Comparison of ENCODE assay signal across 22 cellular contexts in the genomic region with DNA sequence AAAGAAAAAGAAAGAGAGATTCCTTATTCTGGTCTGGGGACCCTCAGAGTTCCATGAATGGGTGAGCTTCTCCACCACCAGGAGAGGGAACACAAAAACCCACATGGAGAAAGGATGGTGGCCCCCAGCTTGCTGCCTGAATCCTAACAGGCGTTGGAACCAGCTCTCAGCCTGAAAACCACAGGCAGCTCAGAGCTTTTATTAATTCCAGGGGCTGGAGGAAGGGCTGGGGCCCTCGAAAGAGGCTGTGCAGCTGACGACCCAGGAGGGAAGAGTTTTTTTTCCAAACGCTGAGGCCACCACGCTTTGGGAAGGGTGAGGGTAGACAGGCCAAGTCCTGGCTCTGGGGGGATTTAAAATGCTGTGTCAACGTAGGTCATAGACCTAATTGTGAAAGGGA. TPM values are rescaled to one million over a fixed set of nuclear protein-coding genes. Genes with fewer than 3 reads are reported as not detected.
DNase-seq lines count a peak whose midpoint lies in the region; ATAC-seq and TF ChIP-seq lines count a peak whose summit lies in the region.
"Had no signal": no experiment of that assay in that cellular context is flagged by ENCODE, and none has a peak within 500 bp of the region (broad histone marks: within the 10 kb centered on the region; RNA-seq: fewer than 3 reads in every experiment).

No MANE protein-coding gene starts in this region.

- H3K9me3 ChIP-seq in endodermal cell (ENCODE audit: control insufficient read depth, low read length): no peaks in the 10 kb centered on the region
- H3K9me3 ChIP-seq: BE2C, Caco-2 had no signal

- peaks cover 8% of the 10 kb centered on the region for H3K4me1 ChIP-seq in endodermal cell (ENCODE audit: control insufficient read depth, insufficient read depth, low read length)
- H3K4me1 ChIP-seq: BE2C, Caco-2 had no signal

- H3K36me3 ChIP-seq in endodermal cell (ENCODE audit: control insufficient read depth, insufficient read depth, low read length): no peaks in the 10 kb centered on the region
- H3K36me3 ChIP-seq: BE2C had no signal

- H3K4me3 Mint-ChIP-seq in endodermal cell (no peak overlapping the region), osteocyte (ENCODE audit: unreplicated experiment) (no peak overlapping the region), natural killer cell (no peak overlapping the region)
- H3K4me3 Mint-ChIP-seq: CD4-positive, alpha-beta T cell had no signal

- H3K9ac ChIP-seq in endodermal cell (ENCODE audit: extremely low read depth, low read length, poor library complexity, severe bottlenecking): no peak overlapping the region

- DNase-seq in AG10803 (ENCODE audit: low read depth) (peak; percentile 57), RWPE1 (ENCODE audit: low spot score) (no peak), endodermal cell (no peak), osteocyte (ENCODE audit: extremely low spot score, unreplicated experiment) (no peak), dorsolateral prefrontal cortex (no peak), SW480 (ENCODE audit: low spot score) (no peak), natural killer cell (no peak), NCI-H2029 treated with DMSO at 0.1 percent for 48 hours (lab: John Stamatoyannopoulos, UW) (no peak)
- DNase-seq: BE2C; Caco-2; CD4-positive, alpha-beta T cell; DMS153; GDM1; H7; Kasumi-1; MM.1S; NCI-H1092 treated with DMSO at 0.1 percent for 48 hours; NCI-H146; NCI-H2081 treated with DMSO at 0.1 percent for 48 hours; SHP77 had no signal

- intact Hi-C loops in dorsolateral prefrontal cortex (cut with DNase I) (loop anchor here in 1 of 2 donors (10.0 kb wide), 1 partner anchor 122 kb away; no protein-coding TSS in a partner anchor), natural killer cell (cut with micrococcal nuclease) (no loop called here)

- no peaks in the 10 kb centered on the region for H3K9me3 Mint-ChIP-seq in endodermal cell
- H3K9me3 Mint-ChIP-seq in osteocyte (ENCODE audit: unreplicated experiment): no peaks in the 10 kb centered on the region
- no peaks in the 10 kb centered on the region for H3K9me3 Mint-ChIP-seq in natural killer cell
- H3K9me3 Mint-ChIP-seq: CD4-positive, alpha-beta T cell had no signal

- TF ChIP-seq CTCF in AG10803 (conservative IDR thresholded peaks at IDR 0.05; ENCODE audit: low read length) (no peak), RWPE1 (conservative IDR thresholded peaks at IDR 0.05; ENCODE audit: low read depth) (no peak), endodermal cell (conservative IDR thresholded peaks at IDR 0.05) (no peak), osteocyte (IDR thresholded peaks at IDR 0.05) (no peak), dorsolateral prefrontal cortex (IDR thresholded peaks at IDR 0.05 in 54 of 56, conservative IDR thresholded peaks at IDR 0.05 in 2 of 56; ENCODE audit: low read depth in 1 of 56, partially characterized antibody in 56 of 56) (no peak), natural killer cell (IDR thresholded peaks at IDR 0.05) (no peak)

- H3K36me3 Mint-ChIP-seq in endodermal cell (ENCODE audit: low read depth): no peaks in the 10 kb centered on the region
- no peaks in the 10 kb centered on the region for H3K36me3 Mint-ChIP-seq in osteocyte (ENCODE audit: unreplicated experiment)
- H3K36me3 Mint-ChIP-seq in natural killer cell: no peaks in the 10 kb centered on the region

- POLR2A ChIA-PET in RWPE1 (lab: Yijun Ruan, JAX; ENCODE audit: low non-redundant PET): no interaction called here

- H3K27me3 Mint-ChIP-seq in endodermal cell (ENCODE audit: insufficient read depth) (peaks cover 1% of the 10 kb centered on the region), osteocyte (ENCODE audit: unreplicated experiment) (no peaks in the 10 kb centered on the region), natural killer cell (ENCODE audit: low read depth in 2 of 2) (peaks cover 0 to 12% of the 10 kb centered on the region in 2 donors)
- H3K27me3 Mint-ChIP-seq: CD4-positive, alpha-beta T cell had no signal

- CTCF ChIA-PET in RWPE1 (lab: Yijun Ruan, JAX): interaction anchor here (0.6 to 1.5 kb wide), 2 partner anchors 10 to 760 kb away, joined by 3 to 5 read pairs; no protein-coding TSS in a partner anchor

- H3K4me3 ChIP-seq in AG10803 (ENCODE audit: low read length): no peak overlapping the region
- H3K4me3 ChIP-seq in endodermal cell (ENCODE audit: low read length): no peak overlapping the region
- H3K4me3 ChIP-seq in dorsolateral prefrontal cortex: no peak overlapping the region

- H3K4me1 Mint-ChIP-seq in endodermal cell (peaks cover 8% of the 10 kb centered on the region), osteocyte (ENCODE audit: unreplicated experiment) (peaks cover 38% of the 10 kb centered on the region), natural killer cell (no peaks in the 10 kb centered on the region)

- no peak overlapping the region for H3K27ac Mint-ChIP-seq in endodermal cell
- peak overlapping the region; percentile 3 for H3K27ac Mint-ChIP-seq in osteocyte (ENCODE audit: unreplicated experiment)
- no peak overlapping the region for H3K27ac Mint-ChIP-seq in natural killer cell
- H3K27ac Mint-ChIP-seq: CD4-positive, alpha-beta T cell had no signal

- ATAC-seq in natural killer cell: no peak

- H3K27ac ChIP-seq in RWPE1 (0 out of 2 replicates have a peak overlapping the region, but pooled peaks have one; percentile 13), endodermal cell (ENCODE audit: low read depth, low read length) (peak overlapping the region; percentile 51), dorsolateral prefrontal cortex (no peak overlapping the region)

- WGBS in endodermal cell (ENCODE audit: insufficient coverage in 1 of 2, insufficient read length in 1 of 2), 2 experiments: 73 to 90% methylated on average over 4 to 6 of the region's 6 CpGs

- H3K27me3 ChIP-seq in endodermal cell (ENCODE audit: control insufficient read depth, insufficient read depth, low read length, poor library complexity, severe bottlenecking) (no peaks in the 10 kb centered on the region), dorsolateral prefrontal cortex (peaks cover 0 to 3% (median 0%) of the 10 kb centered on the region in 45 donors)
- H3K27me3 ChIP-seq: BE2C had no signal

RNA-seq across cellular contexts. Expression of gene ELN, which starts 10.9 kb away (rescaled TPM):
- total RNA-seq in endodermal cell: 1 to 10 TPM in 1 of 2 donors, under 1 TPM in 1; 0.70 to 1.6 TPM
- polyA plus RNA-seq in endodermal cell (2013, experiment 1 of 2): 78.5 TPM
- polyA plus RNA-seq in endodermal cell (2013, experiment 2 of 2): 61.1 TPM
- total RNA-seq in osteocyte: 13.3 and 13.5 TPM in 2 replicates
- total RNA-seq in dorsolateral prefrontal cortex: 10 to 100 TPM in 117 of 120 experiments, 1 to 10 TPM in 3; 8.1 to 58.9 (median 19.5) TPM
- total RNA-seq in natural killer cell: under 1 TPM in 1 of 3 donors, not detected in 2; 0.75 TPM
- total RNA-seq: Caco-2; CD4-positive, alpha-beta T cell; NCI-H460; OCI-LY7 had no signal

Comparison
In these comparisons a context has a peak if more than half of its experiments do, and no peak if none do; other contexts are left out.
1. H3K27ac ChIP-seq: peak in RWPE1 (single experiment) and endodermal cell (single experiment); none in dorsolateral prefrontal cortex (0 of 59).